ENCODE assay signal across 8 cellular contexts in the genomic region with DNA sequence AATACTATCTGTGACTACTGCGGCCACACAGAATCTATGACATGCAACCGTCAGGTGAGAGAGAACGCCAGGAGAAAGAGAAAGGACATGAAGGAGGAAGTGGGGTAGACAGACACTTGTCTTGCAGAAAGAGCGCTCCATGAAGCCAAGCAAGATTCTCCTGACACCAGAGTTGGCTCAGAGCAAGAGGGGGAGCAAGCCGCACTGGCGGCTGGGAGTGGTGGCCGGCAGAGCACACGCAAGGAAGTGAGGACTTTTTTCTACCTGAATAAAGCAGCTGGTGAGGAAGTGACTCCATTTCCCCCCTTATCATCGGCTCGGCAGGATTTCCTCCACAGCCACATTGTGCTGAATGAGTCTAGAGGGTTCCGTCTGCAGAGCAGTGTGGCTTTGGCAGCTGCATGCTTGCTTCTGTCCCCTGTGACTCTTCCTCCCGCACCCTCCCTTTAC.
DNase-seq lines count a peak whose midpoint lies in the region; ATAC-seq lines count a peak whose summit lies in the region.

No MANE protein-coding gene starts in this region.

- H3K4me1 Mint-ChIP-seq in activated T-helper 17 cell treated with anti-CD3 and anti-CD28 coated beads, Interleukin-2, amount 50 U/mL, for 72 hours, result peaks cover 71% of the 10 kb centered on the region

- peaks cover 96% of the 10 kb centered on the region for H3K36me3 Mint-ChIP-seq in activated T-helper 17 cell treated with anti-CD3 and anti-CD28 coated beads, Interleukin-2, amount 50 U/mL, for 72 hours (ENCODE audit: low read depth)

- no peak overlapping the region for H3K9ac ChIP-seq in HUES6 (ENCODE audit: low read length)

- H3K9me3 Mint-ChIP-seq in activated T-helper 17 cell treated with anti-CD3 and anti-CD28 coated beads, Interleukin-2, amount 50 U/mL, for 72 hours, result peaks cover 11% of the 10 kb centered on the region

- H3K9me3 ChIP-seq in HUES6 (ENCODE audit: control insufficient read depth, insufficient read depth, low read depth, low read length), result no peaks in the 10 kb centered on the region

- H3K27me3 Mint-ChIP-seq in activated T-helper 17 cell treated with anti-CD3 and anti-CD28 coated beads, Interleukin-2, amount 50 U/mL, for 72 hours, result no peaks in the 10 kb centered on the region

- H3K36me3 ChIP-seq in HUES6 (ENCODE audit: control insufficient read depth, insufficient read depth, low read length), result no peaks in the 10 kb centered on the region

- peak overlapping the region; percentile 68 for H3K4me3 Mint-ChIP-seq in activated T-helper 17 cell treated with anti-CD3 and anti-CD28 coated beads, Interleukin-2, amount 50 U/mL, for 72 hours

- H3K4me1 ChIP-seq in HUES6 (ENCODE audit: control insufficient read depth, insufficient read depth, low read length), result peaks cover 17% of the 10 kb centered on the region

- peak; percentile 25 for ATAC-seq in GM18867 (IDR thresholded peaks at IDR 0.05; ENCODE audit: unreplicated experiment)
- peak; percentile 64 for ATAC-seq in activated T-helper 17 cell treated with anti-CD3 and anti-CD28 coated beads, Interleukin-2, amount 50 U/mL, for 72 hours (replicated peaks)

- H3K27me3 ChIP-seq in HUES6 (ENCODE audit: control insufficient read depth, insufficient read depth, low read length), result no peaks in the 10 kb centered on the region; the same call in 1 of the 2 replicates

- no peak overlapping the region for H3K27ac ChIP-seq in HUES6 (ENCODE audit: low read depth, low read length)

- peak overlapping the region; percentile 46 for H3K4me3 ChIP-seq in HUES6 (ENCODE audit: low read depth, low read length)

- DNase-seq in myocyte (ENCODE audit: low read depth) (peak; percentile 19), HUDEP-2 (lab: John Stamatoyannopoulos, UW; ENCODE audit: unreplicated experiment in 76 of 76) (no peak), NCI-H2029 treated with DMSO at 0.1 percent for 48 hours (lab: John Stamatoyannopoulos, UW) (no peak), NCI-H2107 treated with DMSO at 0.1 percent for 48 hours (lab: John Stamatoyannopoulos, UW; ENCODE audit: unreplicated experiment) (no peak), NCI-H345 (lab: John Stamatoyannopoulos, UW) (no peak)

- H3K27ac Mint-ChIP-seq in activated T-helper 17 cell treated with anti-CD3 and anti-CD28 coated beads, Interleukin-2, amount 50 U/mL, for 72 hours, result peak overlapping the region; percentile 78
